ENCODE assay signal across 10 cellular contexts in genomic region chr2:7974936-7975335, GRCh38.
"Had no signal": no experiment of that assay in that cellular context is flagged by ENCODE, and none has a peak within 500 bp of the region (broad histone marks: within the 10 kb centered on the region; RNA-seq: fewer than 3 reads in every experiment).

No MANE protein-coding gene starts in this region.

- FAIRE-seq: H54 had no signal

- H2AFZ ChIP-seq: GM23248 had no signal

- H3K4me1 ChIP-seq: HAP-1 had no signal

- H3K9me3 ChIP-seq: HAP-1 had no signal

- H3K9ac ChIP-seq: GM23248 had no signal

- ATAC-seq: GM23338, HCT116 had no signal

- H3K4me3 ChIP-seq: GM23248, GM23338, HAP-1 had no signal

- H3K36me3 ChIP-seq: HAP-1 had no signal

- H3K4me2 ChIP-seq: GM23338 had no signal

- H3K27ac ChIP-seq: GM23248 had no signal

- DNase-seq: GM23248, GOT3, H7, H9, HCEC 1CT, HFFc6 had no signal
